Comparison of ENCODE assay signal across 10 cellular contexts in the genomic region with DNA sequence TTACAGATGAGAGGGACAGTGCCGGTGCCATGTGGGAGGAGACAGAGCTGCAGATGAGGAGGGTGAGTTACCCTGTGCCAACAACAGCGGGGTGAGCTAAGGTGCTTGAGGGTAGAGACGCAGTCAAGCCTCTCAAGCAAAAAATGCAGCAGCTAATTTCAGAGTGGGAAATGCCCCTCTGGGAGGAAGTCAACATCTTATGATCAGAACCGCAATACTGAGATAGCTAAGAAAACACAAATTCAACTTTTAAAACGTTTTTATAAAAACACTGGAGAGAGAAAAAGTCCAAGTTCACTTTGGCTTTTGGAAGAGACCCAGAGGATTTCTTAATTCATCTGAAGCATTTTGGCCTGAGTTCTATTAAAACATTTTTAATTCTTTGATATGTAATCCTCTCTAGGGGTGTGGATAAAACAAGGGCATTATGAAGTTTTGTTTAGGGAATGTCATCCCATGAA.
DNase-seq lines count a peak whose midpoint lies in the region; ATAC-seq and TF ChIP-seq lines count a peak whose summit lies in the region.
"Had no signal": no experiment of that assay in that cellular context is flagged by ENCODE, and none has a peak within 500 bp of the region (broad histone marks: within the 10 kb centered on the region; RNA-seq: fewer than 3 reads in every experiment).

No MANE protein-coding gene starts in this region.

- H3K9me3 Mint-ChIP-seq in CD4-positive, alpha-beta T cell, result peaks cover 8% of the 10 kb centered on the region

- H3K9ac ChIP-seq in mesendoderm (ENCODE audit: low read length), result no peak overlapping the region

- H3K23ac ChIP-seq in mesendoderm (ENCODE audit: low read length), result no peak overlapping the region

- H3K79me2 ChIP-seq in hepatocyte (no peaks in the 10 kb centered on the region), mesendoderm (ENCODE audit: control insufficient read depth, insufficient read depth, low read length) (no peaks in the 10 kb centered on the region)

- no peaks in the 10 kb centered on the region for H3K36me3 ChIP-seq in hepatocyte (replicated peaks; ENCODE audit: insufficient read depth, low read depth)
- H3K36me3 ChIP-seq in mesendoderm (ENCODE audit: control insufficient read depth, insufficient read depth, low read length), result no peaks in the 10 kb centered on the region

- intact Hi-C loops in CD4-positive, alpha-beta T cell (cut with DNase I, micrococcal nuclease), result no loop called here

- no peak overlapping the region for H3K4me3 Mint-ChIP-seq in CD4-positive, alpha-beta T cell

- TF ChIP-seq CTCF in CD4-positive, alpha-beta T cell (IDR thresholded peaks at IDR 0.05), result no peak
- TF ChIP-seq CTCF in GM20000 (IDR thresholded peaks at IDR 0.05; ENCODE audit: extremely low read depth, missing control alignments) (no peak), hepatocyte (IDR thresholded peaks at IDR 0.05; ENCODE audit: poor library complexity) (no peak)

- no peak overlapping the region for H3K56ac ChIP-seq in mesendoderm (ENCODE audit: low read length)

- H2AK5ac ChIP-seq in mesendoderm (ENCODE audit: low read length), result no peak overlapping the region

- H3K79me1 ChIP-seq in mesendoderm (ENCODE audit: low read length), result no peaks in the 10 kb centered on the region

- ATAC-seq in CD4-positive, alpha-beta T cell (ENCODE audit: poor library complexity), result peak; percentile 98
- ATAC-seq in HG03571 (IDR thresholded peaks at IDR 0.05; ENCODE audit: unreplicated experiment), result peak; percentile 76

- no peak overlapping the region for H3K4ac ChIP-seq in mesendoderm (ENCODE audit: low read depth, low read length)

- H4K8ac ChIP-seq in mesendoderm (ENCODE audit: low read depth, low read length), result no peak overlapping the region

- H4K5ac ChIP-seq in mesendoderm (ENCODE audit: low read length), result no peak overlapping the region

- no peaks in the 10 kb centered on the region for H3K4me1 ChIP-seq in hepatocyte (ENCODE audit: insufficient read depth)
- H3K4me1 ChIP-seq in mesendoderm (ENCODE audit: control insufficient read depth, low read depth, low read length), result no peaks in the 10 kb centered on the region

- no peaks in the 10 kb centered on the region for H3K36me3 Mint-ChIP-seq in CD4-positive, alpha-beta T cell (ENCODE audit: low read depth)

- no peak overlapping the region for H2BK15ac ChIP-seq in mesendoderm (replicated peaks; ENCODE audit: low read depth)

- H3K27ac ChIP-seq in CD4-positive, alpha-beta T cell (ENCODE audit: low read depth, low read length), result no peak overlapping the region
- no peak overlapping the region for H3K27ac ChIP-seq in hepatocyte
- no peak overlapping the region for H3K27ac ChIP-seq in mesendoderm (ENCODE audit: low read depth, low read length)

- no peak overlapping the region for H3K18ac ChIP-seq in mesendoderm (ENCODE audit: low read length)

- H3K9me2 ChIP-seq in hepatocyte (replicated peaks; ENCODE audit: insufficient read depth), result no peaks in the 10 kb centered on the region

- WGBS in hepatocyte (ENCODE audit: low lambda C conversion rate, missing lambda C conversion rate), result 74% methylated on average over 5 of the region's 5 CpGs
- no CpG with 5 or more reads among the region's 5 CpGs for WGBS in mesendoderm (ENCODE audit: extremely low coverage, insufficient coverage, low lambda C conversion rate)

- peak in 3 of 10 experiments; percentile 1 to 8 (median 6) for DNase-seq in CD4-positive, alpha-beta T cell
- DNase-seq in GM20000 (ENCODE audit: low spot score) (peak; percentile 42), iris pigment epithelial cell (ENCODE audit: low read depth) (peak; percentile 36), HK-2 (ENCODE audit: unreplicated experiment) (no peak), SKM-1 (lab: John Stamatoyannopoulos, UW; ENCODE audit: unreplicated experiment) (no peak), hepatocyte (ENCODE audit: low spot score) (no peak), mesendoderm (no peak)
- DNase-seq: cortex of kidney, occipital lobe had no signal

- peak overlapping the region; percentile 59 for H3K27ac Mint-ChIP-seq in CD4-positive, alpha-beta T cell

- no peaks in the 10 kb centered on the region for H3K9me3 ChIP-seq in CD4-positive, alpha-beta T cell (ENCODE audit: control insufficient read depth, low read length)
- no peaks in the 10 kb centered on the region for H3K9me3 ChIP-seq in hepatocyte (ENCODE audit: low read depth)

- H3K4me1 Mint-ChIP-seq in CD4-positive, alpha-beta T cell (ENCODE audit: low read depth), result peaks cover 14% of the 10 kb centered on the region

- no peak overlapping the region for H3K4me2 ChIP-seq in hepatocyte
- H3K4me2 ChIP-seq in mesendoderm (ENCODE audit: low read length), result no peak overlapping the region

- H4K20me1 ChIP-seq in hepatocyte (ENCODE audit: insufficient read depth, poor library complexity, severe bottlenecking), result no peaks in the 10 kb centered on the region

- no peaks in the 10 kb centered on the region for H3K27me3 ChIP-seq in CD4-positive, alpha-beta T cell (ENCODE audit: control insufficient read depth, insufficient read depth, low read length)
- H3K27me3 ChIP-seq in hepatocyte (no peaks in the 10 kb centered on the region), mesendoderm (ENCODE audit: insufficient read depth, low read length, poor library complexity) (no peaks in the 10 kb centered on the region)

- no peak overlapping the region for H2AFZ ChIP-seq in hepatocyte

- no peaks in the 10 kb centered on the region for H3K27me3 Mint-ChIP-seq in CD4-positive, alpha-beta T cell

- CTCF ChIA-PET in CD4-positive, alpha-beta T cell (lab: Charles Lee), result no interaction called here

- POLR2A ChIA-PET in CD4-positive, alpha-beta T cell (lab: Charles Lee), result no interaction called here

- no peak overlapping the region for H2BK120ac ChIP-seq in mesendoderm (ENCODE audit: low read depth, low read length)

- H3K4me3 ChIP-seq in hepatocyte, result no peak overlapping the region
- no peak overlapping the region for H3K4me3 ChIP-seq in mesendoderm (ENCODE audit: low read length)

- H2BK5ac ChIP-seq in mesendoderm (ENCODE audit: low read length), result no peak overlapping the region

Comparison
In these comparisons a context has a peak if more than half of its experiments do, and no peak if none do; other contexts are left out.
1. DNase-seq: peak in GM20000 (single experiment) and iris pigment epithelial cell (single experiment); none in HK-2 (single experiment), SKM-1 (single experiment), hepatocyte (single experiment) and mesendoderm (single experiment).